21 cellular contexts compared by ENCODE assay signal in genomic region chr10:132660385-132660784, GRCh38.
DNase-seq lines count a peak whose midpoint lies in the region; ATAC-seq, FAIRE-seq and TF ChIP-seq lines count a peak whose summit lies in the region.
"Had no signal": no experiment of that assay in that cellular context is flagged by ENCODE, and none has a peak within 500 bp of the region (broad histone marks: within the 10 kb centered on the region; RNA-seq: fewer than 3 reads in every experiment).

No MANE protein-coding gene starts in this region.

- RAD21 ChIA-PET in GM12878 (lab: Charles Lee; ENCODE audit: unreplicated experiment) = no interaction called here

- FAIRE-seq in GM12878 (lab: Jason Lieb, UNC) = no peak
- FAIRE-seq: A204.1, D721Med, G401.6, GM12892, GM18507, H1, HepG2, HTR-8/SVneo had no signal

- no peaks in the 10 kb centered on the region for H3K9me3 ChIP-seq in OCI-LY7 (ENCODE audit: low read length)
- H3K9me3 ChIP-seq in GM12878 (replicated peaks; ENCODE audit: control insufficient read depth, insufficient read depth, low read length) = no peaks in the 10 kb centered on the region
- no peaks in the 10 kb centered on the region for H3K9me3 ChIP-seq in spleen
- no peaks in the 10 kb centered on the region for H3K9me3 ChIP-seq in breast epithelium
- H3K9me3 ChIP-seq: BE2C, Caco-2 had no signal

- POLR2A ChIA-PET in OCI-LY7 (lab: Charles Lee) = no interaction called here
- POLR2A ChIA-PET in GM12878 (lab: Charles Lee) = no interaction called here

- SMC1A ChIA-PET in GM12878 (lab: Charles Lee; ENCODE audit: uncharacterized antibody, unreplicated experiment) = no interaction called here

- H3K4me2 ChIP-seq in OCI-LY7 (ENCODE audit: low read length) (no peak overlapping the region), GM12878 (ENCODE audit: control insufficient read depth, insufficient read depth) (no peak overlapping the region)

- no peaks in the 10 kb centered on the region for H3K79me2 ChIP-seq in OCI-LY7 (ENCODE audit: insufficient read depth, low read depth, low read length)
- no peaks in the 10 kb centered on the region for H3K79me2 ChIP-seq in GM12878 (ENCODE audit: control insufficient read depth, insufficient read depth, low read length)

- H2AFZ ChIP-seq in OCI-LY7 (ENCODE audit: low read length) = no peak overlapping the region
- H2AFZ ChIP-seq in GM12878 (ENCODE audit: control insufficient read depth, low read depth, low read length) = no peak overlapping the region

- TF ChIP-seq RAD21 in GM12878 (IDR thresholded peaks at IDR 0.05; ENCODE audit: insufficient read depth, low read depth, low read length) = no peak

- CTCF ChIA-PET in OCI-LY7 (lab: Charles Lee; ENCODE audit: unreplicated experiment) (no interaction called here), GM12878 (lab: Yijun Ruan, JAX) (no interaction called here)

- no peaks in the 10 kb centered on the region for H4K20me1 ChIP-seq in OCI-LY7 (ENCODE audit: insufficient read depth, low read length)
- H4K20me1 ChIP-seq in GM12878 (ENCODE audit: control insufficient read depth, insufficient read depth) = no peaks in the 10 kb centered on the region

- no peak overlapping the region for H3K4me3 ChIP-seq in OCI-LY7 (ENCODE audit: low read depth, low read length, poor library complexity, severe bottlenecking)
- no peak overlapping the region for H3K4me3 ChIP-seq in GM12878
- no peak overlapping the region for H3K4me3 ChIP-seq in spleen
- H3K4me3 ChIP-seq in breast epithelium = no peak overlapping the region

- TF ChIP-seq POLR2A in GM12878 (IDR thresholded peaks at IDR 0.05; ENCODE audit: low read depth, low read length) = no peak
- no peak for TF ChIP-seq POLR2A in spleen (IDR thresholded peaks at IDR 0.05)
- TF ChIP-seq POLR2A in breast epithelium (IDR thresholded peaks at IDR 0.05) = no peak

- in situ Hi-C loops in GM12878 (cut with MboI) = no loop called here

- intact Hi-C loops in OCI-LY7 (cut with micrococcal nuclease; ENCODE audit: unreplicated experiment) (no loop called here), GM12878 (cut with micrococcal nuclease; ENCODE audit: unreplicated experiment) (no loop called here), spleen (cut with DNase I; ENCODE audit: low total_unique reads) (no loop called here), breast epithelium (cut with DNase I; ENCODE audit: low total_unique reads) (no loop called here)

- no peak overlapping the region for H3K9ac ChIP-seq in GM12878 (ENCODE audit: control insufficient read depth, insufficient read depth, low read length)

- H3K27ac ChIP-seq in OCI-LY7 (ENCODE audit: low read depth, low read length, poor library complexity, severe bottlenecking) = no peak overlapping the region
- H3K27ac ChIP-seq in GM12878 (ENCODE audit: control insufficient read depth, insufficient read depth) = no peak overlapping the region
- no peak overlapping the region for H3K27ac ChIP-seq in spleen
- no peak overlapping the region for H3K27ac ChIP-seq in breast epithelium

- 76% methylated on average over 3 of the region's 3 CpGs for WGBS in GM12878 (ENCODE audit: insufficient coverage, insufficient replicate concordance, low lambda C conversion rate, missing lambda C conversion rate)
- WGBS in spleen, 5 donors = 86 to 93% (median 88%) methylated on average over 3 of the region's 3 CpGs

- ATAC-seq in GM12878 (no peak), GM19035 (IDR thresholded peaks at IDR 0.05; ENCODE audit: unreplicated experiment) (no peak), HG03432 (IDR thresholded peaks at IDR 0.05; ENCODE audit: unreplicated experiment) (no peak)
- ATAC-seq: HepG2 had no signal

- H3K36me3 ChIP-seq in OCI-LY7 (ENCODE audit: insufficient read depth, low read length) = no peaks in the 10 kb centered on the region
- H3K36me3 ChIP-seq in GM12878 (ENCODE audit: control insufficient read depth in 2 of 2, insufficient read depth in 2 of 2, low read length in 1 of 2) = peaks cover 0 to 2% of the 10 kb centered on the region in 2 experiments; a peak in 2 of 4 replicates
- peaks cover 0 to 91% (median 16%) of the 10 kb centered on the region in 6 donors for H3K36me3 ChIP-seq in spleen
- H3K36me3 ChIP-seq in breast epithelium = no peaks in the 10 kb centered on the region
- H3K36me3 ChIP-seq: BE2C had no signal

- TSS peak; percentile 39 for BruUV-seq in OCI-LY7 (replicated peaks; lab: Mats Ljungman, UMichigan)
- TSS peak; percentile 31 for BruUV-seq in GM12878 (replicated peaks; lab: Mats Ljungman, UMichigan)

- TF ChIP-seq CTCF in OCI-LY7 (conservative IDR thresholded peaks at IDR 0.05; ENCODE audit: low read length) (no peak), GM12878 (IDR thresholded peaks at IDR 0.05 in 2 of 3, conservative IDR thresholded peaks at IDR 0.05 in 1 of 3; ENCODE audit: control insufficient read depth in 2 of 3, extremely low read depth in 1 of 3, insufficient read depth in 1 of 3, low read depth in 3 of 3, low read length in 3 of 3) (no peak), spleen (IDR thresholded peaks at IDR 0.05 in 8 of 11, conservative IDR thresholded peaks at IDR 0.05 in 3 of 11) (no peak), breast epithelium (IDR thresholded peaks at IDR 0.05) (no peak)

- no peaks in the 10 kb centered on the region for H3K27me3 ChIP-seq in GM12878 (replicated peaks in 1 of 2; ENCODE audit: control insufficient read depth in 2 of 2, insufficient read depth in 2 of 2, low read length in 1 of 2)
- no peaks in the 10 kb centered on the region for H3K27me3 ChIP-seq in spleen (replicated peaks in 1 of 7)
- no peaks in the 10 kb centered on the region for H3K27me3 ChIP-seq in breast epithelium

- DNase-seq in OCI-LY7 (ENCODE audit: low spot score) (no peak), GM12878 (ENCODE audit: low read depth, low spot score) (no peak), spleen (peak; percentile 37), breast epithelium (ENCODE audit: low spot score in 2 of 2) (no peak)
- DNase-seq: ACHN; BE2C; C1 segment of cervical spinal cord; Caco-2; CD4-positive, CD25-positive, alpha-beta regulatory T cell; H9; KBM-7 had no signal

- no peaks in the 10 kb centered on the region for H3K9me2 ChIP-seq in OCI-LY7 (ENCODE audit: insufficient read depth, low read length)

- H3K4me1 ChIP-seq in OCI-LY7 (ENCODE audit: insufficient read depth, low read length, poor library complexity, severe bottlenecking) (no peaks in the 10 kb centered on the region), GM12878 (ENCODE audit: control insufficient read depth, insufficient read depth, low read length) (no peaks in the 10 kb centered on the region), spleen (peaks cover 0 to 11% (median 6%) of the 10 kb centered on the region in 6 donors), breast epithelium (no peaks in the 10 kb centered on the region)
- H3K4me1 ChIP-seq: Caco-2 had no signal

- no peak for TF ChIP-seq EP300 in GM12878 (IDR thresholded peaks at IDR 0.05; ENCODE audit: borderline replicate concordance in 1 of 2, control insufficient read depth in 1 of 2, low read depth in 2 of 2, low read length in 2 of 2)

TF ChIP-seq in GM12878, 131 proteins besides CTCF, POLR2A, EP300 and RAD21:
- no peak for TF ChIP-seq LARP7 (IDR thresholded peaks at IDR 0.05)
- TF ChIP-seq CREB1 (IDR thresholded peaks at IDR 0.05; ENCODE audit: low read depth) = no peak
- no peak for TF ChIP-seq ZNF274 (IDR thresholded peaks at IDR 0.05; ENCODE audit: insufficient read depth, insufficient read length)
- no peak for TF ChIP-seq NBN (IDR thresholded peaks at IDR 0.05)
